In genomic region chr2:120489023-120489422, GRCh38 we compare ENCODE assay signal across 23 cellular contexts.
A peak's percentile ranks its signal among the peaks of the same experiment; 100 is the strongest.
DNase-seq lines count a peak whose midpoint lies in the region; ATAC-seq, FAIRE-seq and TF ChIP-seq lines count a peak whose summit lies in the region.
"Had no signal": no experiment of that assay in that cellular context is flagged by ENCODE, and none has a peak within 500 bp of the region (broad histone marks: within the 10 kb centered on the region; RNA-seq: fewer than 3 reads in every experiment).

No MANE protein-coding gene starts in this region.

- H3K9me3 ChIP-seq in upper lobe of right lung, result no peaks in the 10 kb centered on the region
- H3K9me3 ChIP-seq: SK-N-SH had no signal

- H3K27ac Mint-ChIP-seq in glutamatergic neuron (ENCODE audit: unreplicated experiment) (no peak overlapping the region), nephron progenitor cell (no peak overlapping the region)
- H3K27ac Mint-ChIP-seq: CD14-positive monocyte, H9, IgD-negative memory B cell had no signal

- no peak for TF ChIP-seq CTCF in glutamatergic neuron (IDR thresholded peaks at IDR 0.05; ENCODE audit: partially characterized antibody, unreplicated experiment)
- no peak for TF ChIP-seq CTCF in nephron progenitor cell (IDR thresholded peaks at IDR 0.05)
- TF ChIP-seq CTCF in upper lobe of right lung (IDR thresholded peaks at IDR 0.05), result no peak

- H3K9me3 Mint-ChIP-seq in glutamatergic neuron (ENCODE audit: unreplicated experiment) (peaks cover 3% of the 10 kb centered on the region), nephron progenitor cell (no peaks in the 10 kb centered on the region)
- H3K9me3 Mint-ChIP-seq: H9, IgD-negative memory B cell had no signal

- H3K27me3 ChIP-seq in upper lobe of right lung, result no peaks in the 10 kb centered on the region

- no peaks in the 10 kb centered on the region for H3K4me1 ChIP-seq in upper lobe of right lung

- H3K36me3 Mint-ChIP-seq in glutamatergic neuron (ENCODE audit: unreplicated experiment), result no peaks in the 10 kb centered on the region
- no peaks in the 10 kb centered on the region for H3K36me3 Mint-ChIP-seq in nephron progenitor cell (ENCODE audit: low read depth)
- H3K36me3 Mint-ChIP-seq: CD14-positive monocyte, IgD-negative memory B cell had no signal

- ATAC-seq in upper lobe of right lung (peak; percentile 27), HG02642 (IDR thresholded peaks at IDR 0.05; ENCODE audit: poor library complexity, unreplicated experiment) (no peak)

- no peaks in the 10 kb centered on the region for H3K36me3 ChIP-seq in upper lobe of right lung

- H3K4me1 Mint-ChIP-seq in glutamatergic neuron (ENCODE audit: low read depth, unreplicated experiment) (peaks cover 2% of the 10 kb centered on the region), nephron progenitor cell (peaks cover 24% of the 10 kb centered on the region)
- H3K4me1 Mint-ChIP-seq: CD14-positive monocyte had no signal

- intact Hi-C loops in upper lobe of right lung (cut with DNase I), result no loop called here

- H3K4me3 Mint-ChIP-seq in glutamatergic neuron (ENCODE audit: unreplicated experiment), result no peak overlapping the region
- no peak overlapping the region for H3K4me3 Mint-ChIP-seq in nephron progenitor cell
- H3K4me3 Mint-ChIP-seq: CD14-positive monocyte, H9, IgD-negative memory B cell had no signal

- H3K27me3 Mint-ChIP-seq in glutamatergic neuron (ENCODE audit: unreplicated experiment), result peaks cover 2% of the 10 kb centered on the region
- peaks cover 54% of the 10 kb centered on the region for H3K27me3 Mint-ChIP-seq in nephron progenitor cell (ENCODE audit: low read depth, poor library complexity)

- DNase-seq in HTR-8/SVneo (ENCODE audit: insufficient read length, low spot score) (no peak), glutamatergic neuron (peak; percentile 6), nephron progenitor cell (peak; percentile 36), upper lobe of right lung (no peak)
- no peak for DNase-seq in NK-92 treated with Interleukin-12 subunit alpha and Interleukin-12 subunit beta, amount 100 ng/mL, for 24 hours (lab: John Stamatoyannopoulos, UW)
- DNase-seq in effector CD4-positive, alpha-beta T cell, result no peak
- DNase-seq: ACHN, COR-L47, DMS 273 treated with DMSO at 0.1 percent for 48 hours, DND-41, H9, Karpas-422, NCI-H1048, NCI-H1436 treated with DMSO at 0.1 percent for 48 hours, NCI-H2029 treated with DMSO at 0.1 percent for 48 hours, NCI-H2171 treated with DMSO at 0.1 percent for 48 hours, NCI-H446 treated with DMSO at 0.1 percent for 48 hours, OCI-M1, SHP77 treated with DMSO at 0.1 percent for 48 hours, SK-N-SH had no signal

- FAIRE-seq in HTR-8/SVneo (lab: Jason Lieb, UNC), result peak; percentile 16

- no peak overlapping the region for H3K27ac ChIP-seq in upper lobe of right lung

- H3K4me3 ChIP-seq in upper lobe of right lung, result no peak overlapping the region

Comparison
In these comparisons a context has a peak if more than half of its experiments do, and no peak if none do; other contexts are left out.
1. DNase-seq: peak in glutamatergic neuron (single experiment) and nephron progenitor cell (single experiment); none in HTR-8/SVneo (single experiment), upper lobe of right lung (single experiment), NK-92 treated with Interleukin-12 subunit alpha and Interleukin-12 subunit beta, amount 100 ng/mL, for 24 hours (single experiment) and effector CD4-positive, alpha-beta T cell (single experiment).